ENCODE assay signal across 9 cellular contexts in the genomic region with DNA sequence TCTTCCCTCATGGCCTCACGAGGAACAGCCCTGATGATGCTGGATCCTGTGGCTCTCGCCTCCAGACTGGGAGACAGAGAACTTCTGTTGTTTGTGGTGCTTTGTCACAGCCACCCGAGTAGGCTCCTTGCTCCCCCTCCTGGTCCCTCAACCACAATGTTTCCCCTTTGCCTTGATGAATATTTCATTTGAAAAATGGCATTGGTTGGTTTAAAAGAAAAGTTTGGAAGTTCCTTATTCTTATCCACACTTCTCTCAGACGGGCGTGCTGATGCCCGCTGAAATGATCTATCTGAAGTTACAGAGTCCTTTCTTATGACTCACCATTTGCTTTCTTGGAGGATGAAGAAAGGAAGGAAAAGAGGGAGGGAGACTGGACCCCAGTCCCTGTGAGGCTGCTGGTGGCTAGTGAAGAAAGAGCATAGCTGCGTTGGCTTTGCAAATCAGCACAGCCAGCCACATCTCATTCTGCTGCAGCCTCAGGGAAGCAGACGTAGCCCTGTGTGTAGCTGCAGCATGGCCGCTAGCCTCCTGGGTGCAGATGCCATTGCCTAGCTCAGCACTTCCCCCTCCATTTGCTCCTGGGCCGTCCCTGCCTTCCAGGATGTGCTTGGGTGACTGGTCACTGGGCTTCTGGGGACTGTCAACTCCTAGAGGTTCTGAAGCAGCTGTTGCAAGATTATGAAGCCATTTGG.
A peak's percentile ranks its signal among the peaks of the same experiment; 100 is the strongest.
DNase-seq lines count a peak whose midpoint lies in the region; ATAC-seq and TF ChIP-seq lines count a peak whose summit lies in the region.
"Had no signal": no experiment of that assay in that cellular context is flagged by ENCODE, and none has a peak within 500 bp of the region (broad histone marks: within the 10 kb centered on the region; RNA-seq: fewer than 3 reads in every experiment).

No MANE protein-coding gene starts in this region.

- DNase-seq in DMS153 treated with DMSO at 0.1 percent for 48 hours (lab: John Stamatoyannopoulos, UW; ENCODE audit: unreplicated experiment), result peak; percentile 20
- peak; percentile 73 for DNase-seq in Karpas-422
- DNase-seq in activated CD4-positive, alpha-beta T cell treated with anti-CD3 and anti-CD28 coated beads for 48 hours, result peak; percentile 56
- DNase-seq in dermis microvascular lymphatic vessel endothelial cell (ENCODE audit: low read depth in 2 of 2), result peak; percentile 42 to 64
- DNase-seq in mesendoderm, result peak; percentile 76
- DNase-seq in stomach, result peak; percentile 57
- no peak for DNase-seq in SKM-1 treated with dmso at 0.1 percent for 144 hours (lab: John Stamatoyannopoulos, UW; ENCODE audit: unreplicated experiment)
- DNase-seq: stimulated activated naive B cell treated with anti-CD40 and anti-IgM and Interleukin-4, amounts not matched to agents 10 μg/mL and 1 μg/mL and 100 μg/mL, for 72 hours had no signal

- peak overlapping the region; percentile 72 for H3K56ac ChIP-seq in mesendoderm (ENCODE audit: low read length)

- no peak overlapping the region for H3K27ac ChIP-seq in Karpas-422 (ENCODE audit: low read length)
- no peak overlapping the region for H3K27ac ChIP-seq in mesendoderm (ENCODE audit: low read depth, low read length)
- peak overlapping the region; percentile 22 to 76 (median 44) for H3K27ac ChIP-seq in stomach

- no CpG with 5 or more reads among the region's 10 CpGs for WGBS in mesendoderm (ENCODE audit: extremely low coverage, insufficient coverage, low lambda C conversion rate)
- WGBS in stomach, 5 donors, result 29 to 40% (median 33%) methylated on average over 10 of the region's 10 CpGs

- H2BK120ac ChIP-seq in mesendoderm (ENCODE audit: low read depth, low read length), result no peak overlapping the region

- no peaks in the 10 kb centered on the region for H3K4me1 ChIP-seq in Karpas-422 (ENCODE audit: low read length)
- no peaks in the 10 kb centered on the region for H3K4me1 ChIP-seq in mesendoderm (ENCODE audit: control insufficient read depth, low read depth, low read length)
- H3K4me1 ChIP-seq in stomach, result peaks cover under 1 to 29% (median 9%) of the 10 kb centered on the region in 4 donors

- no peaks in the 10 kb centered on the region for H4K20me1 ChIP-seq in Karpas-422 (ENCODE audit: insufficient read depth, low read depth, low read length)

- H3K4me2 ChIP-seq in Karpas-422 (ENCODE audit: low read depth, low read length, poor library complexity, severe bottlenecking), result no peak overlapping the region
- no peak overlapping the region for H3K4me2 ChIP-seq in mesendoderm (ENCODE audit: low read length)

- no peak for TF ChIP-seq POLR2A in stomach (IDR thresholded peaks at IDR 0.05)

- intact Hi-C loops in stomach (cut with DNase I; ENCODE audit: low total_unique reads), result no loop called here

- no peaks in the 10 kb centered on the region for H3K79me1 ChIP-seq in mesendoderm (ENCODE audit: low read length)

- no peak overlapping the region for H2BK5ac ChIP-seq in mesendoderm (ENCODE audit: low read length)

- no peak overlapping the region for H3K4me3 ChIP-seq in Karpas-422 (ENCODE audit: low read length)
- H3K4me3 ChIP-seq in mesendoderm (ENCODE audit: low read length), result no peak overlapping the region
- no peak overlapping the region for H3K4me3 ChIP-seq in stomach

- H3K23ac ChIP-seq in mesendoderm (ENCODE audit: low read length), result no peak overlapping the region

- TF ChIP-seq EP300 in stomach (IDR thresholded peaks at IDR 0.05), result no peak

- no peak overlapping the region for H2AK5ac ChIP-seq in mesendoderm (ENCODE audit: low read length)

- H3K18ac ChIP-seq in mesendoderm (ENCODE audit: low read length), result no peak overlapping the region

- H2BK15ac ChIP-seq in mesendoderm (replicated peaks; ENCODE audit: low read depth), result no peak overlapping the region

- TF ChIP-seq CTCF in stomach (IDR thresholded peaks at IDR 0.05), result peak in 5 of 7 experiments; percentile 15 to 59 (median 37)

- H3K9me3 ChIP-seq in Karpas-422 (ENCODE audit: low read length), result no peaks in the 10 kb centered on the region
- H3K9me3 ChIP-seq in stomach, result no peaks in the 10 kb centered on the region

- no peaks in the 10 kb centered on the region for H3K27me3 ChIP-seq in Karpas-422 (ENCODE audit: low read length)
- no peaks in the 10 kb centered on the region for H3K27me3 ChIP-seq in mesendoderm (ENCODE audit: insufficient read depth, low read length, poor library complexity)
- no peaks in the 10 kb centered on the region for H3K27me3 ChIP-seq in stomach

- H4K5ac ChIP-seq in mesendoderm (ENCODE audit: low read length), result no peak overlapping the region

- H3K4ac ChIP-seq in mesendoderm (ENCODE audit: low read depth, low read length), result no peak overlapping the region

- no peak for ATAC-seq in GM18517 (IDR thresholded peaks at IDR 0.05; ENCODE audit: unreplicated experiment)

- no peaks in the 10 kb centered on the region for H3K79me2 ChIP-seq in Karpas-422 (ENCODE audit: low read length)
- H3K79me2 ChIP-seq in mesendoderm (ENCODE audit: control insufficient read depth, insufficient read depth, low read length), result no peaks in the 10 kb centered on the region

- H4K8ac ChIP-seq in mesendoderm (ENCODE audit: low read depth, low read length), result no peak overlapping the region

- H3K9ac ChIP-seq in Karpas-422 (ENCODE audit: low read length) (no peak overlapping the region), mesendoderm (ENCODE audit: low read length) (no peak overlapping the region)

- H2AFZ ChIP-seq in Karpas-422 (ENCODE audit: low read length), result no peak overlapping the region

- H3K9me2 ChIP-seq in Karpas-422 (replicated peaks; ENCODE audit: insufficient read depth, low read length), result no peaks in the 10 kb centered on the region

- H3K36me3 ChIP-seq in Karpas-422 (ENCODE audit: insufficient read depth, low read length) (no peaks in the 10 kb centered on the region), mesendoderm (ENCODE audit: control insufficient read depth, insufficient read depth, low read length) (no peaks in the 10 kb centered on the region), stomach (no peaks in the 10 kb centered on the region)

Comparison
In these comparisons a context has a peak if more than half of its experiments do, and no peak if none do; other contexts are left out.
1. H3K27ac ChIP-seq: peak in stomach (5 of 5); none in Karpas-422 (single experiment) and mesendoderm (single experiment).